16 cellular contexts compared by ENCODE assay signal in the genomic region with DNA sequence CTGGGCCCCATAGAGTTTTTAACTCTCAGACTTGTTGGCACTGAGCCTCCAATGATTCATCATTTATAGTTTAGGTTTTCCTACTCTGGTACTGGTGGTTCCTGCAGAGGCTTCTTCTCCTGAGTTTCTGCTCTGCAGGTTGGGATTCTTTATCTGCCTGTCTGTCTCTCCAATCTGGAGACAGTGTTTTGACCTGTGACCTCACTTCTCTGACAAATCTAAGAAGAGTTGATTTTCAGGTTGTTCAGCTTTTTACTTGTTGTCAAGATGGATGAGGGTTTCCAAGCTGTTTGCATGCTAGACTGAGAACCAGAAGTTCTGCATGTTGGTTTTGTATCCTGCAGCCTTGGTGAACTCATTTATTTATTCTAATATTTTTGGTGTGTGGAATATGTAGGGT.
DNase-seq lines count a peak whose midpoint lies in the region; ATAC-seq and TF ChIP-seq lines count a peak whose summit lies in the region.
"Had no signal": no experiment of that assay in that cellular context is flagged by ENCODE, and none has a peak within 500 bp of the region (broad histone marks: within the 10 kb centered on the region; RNA-seq: fewer than 3 reads in every experiment).

No MANE protein-coding gene starts in this region.

- no peak overlapping the region for H2AFZ ChIP-seq in PC-3 (ENCODE audit: low read length)

- intact Hi-C loops in PC-3 (cut with micrococcal nuclease), result no loop called here
- intact Hi-C loops in left cardiac atrium (cut with DNase I), result no loop called here

- DNase-seq in ELF-1 (ENCODE audit: low read depth, low spot score), result peak; percentile 50
- DNase-seq in PC-3, result peak; percentile 25
- no peak for DNase-seq in thoracic aorta (ENCODE audit: low spot score)
- no peak for DNase-seq in left cardiac atrium
- no peak for DNase-seq in NCI-H1092 treated with DMSO at 0.1 percent for 48 hours (lab: John Stamatoyannopoulos, UW)
- DNase-seq: CD4-positive, alpha-beta T cell; GDM1; NCI-H187 treated with DMSO at 0.1 percent for 48 hours; NCI-H69; OCI-M1; SW 1271 had no signal

- H3K9me3 ChIP-seq in PC-3 (ENCODE audit: low read length) (peaks cover 14% of the 10 kb centered on the region; the same call in 1 of the 2 replicates), thoracic aorta (peaks cover 9% of the 10 kb centered on the region)
- H3K9me3 ChIP-seq: SJSA1 had no signal

- no peaks in the 10 kb centered on the region for H3K4me1 ChIP-seq in PC-3 (ENCODE audit: insufficient read depth, low read length)
- peaks cover 0 to 16% of the 10 kb centered on the region in 2 donors for H3K4me1 ChIP-seq in thoracic aorta (ENCODE audit: control insufficient read depth in 1 of 2, low read depth in 2 of 2)
- H3K4me1 ChIP-seq: SJSA1 had no signal

- no peak overlapping the region for H3K9ac ChIP-seq in PC-3 (ENCODE audit: low read length)

- no peaks in the 10 kb centered on the region for H3F3A ChIP-seq in PC-3 (ENCODE audit: low read length, unreplicated experiment)

- H3K36me3 ChIP-seq in PC-3 (ENCODE audit: low read depth, low read length) (no peaks in the 10 kb centered on the region), thoracic aorta (no peaks in the 10 kb centered on the region)
- H3K36me3 ChIP-seq: SJSA1 had no signal

- POLR2A ChIA-PET in PC-3 (lab: Charles Lee; ENCODE audit: unreplicated experiment), result no interaction called here

- peaks cover 44% of the 10 kb centered on the region for H3K27me3 ChIP-seq in PC-3 (ENCODE audit: low read length)
- no peaks in the 10 kb centered on the region for H3K27me3 ChIP-seq in thoracic aorta (replicated peaks; ENCODE audit: insufficient read depth)
- H3K27me3 ChIP-seq: SJSA1 had no signal

- no peak overlapping the region for H3K4me3 ChIP-seq in PC-3 (ENCODE audit: low read length)
- no peak overlapping the region for H3K4me3 ChIP-seq in thoracic aorta
- H3K4me3 ChIP-seq: GM12878, SJSA1 had no signal

- H4K20me1 ChIP-seq in PC-3 (ENCODE audit: low read length), result no peaks in the 10 kb centered on the region

- CTCF ChIA-PET in PC-3 (lab: Charles Lee), result no interaction called here

- BruUV-seq in PC-3 (replicated peaks; lab: Mats Ljungman, UMichigan), result no TSS peak

- no peaks in the 10 kb centered on the region for H3K9me2 ChIP-seq in PC-3 (replicated peaks; ENCODE audit: low read length)

- no peaks in the 10 kb centered on the region for H3K79me2 ChIP-seq in PC-3 (ENCODE audit: low read length)

- H3K4me2 ChIP-seq in PC-3 (ENCODE audit: low read length), result no peak overlapping the region

- H3K27ac ChIP-seq in PC-3 (ENCODE audit: low read length) (no peak overlapping the region), thoracic aorta (peak overlapping the region; percentile 0 to 48)
- H3K27ac ChIP-seq: SJSA1 had no signal

- ATAC-seq in PC-3 (no peak), esophagus mucosa (peak; percentile 67), thoracic aorta (ENCODE audit: insufficient number of reproducible peaks, low FRiP score, low read depth) (no peak), left cardiac atrium (no peak), GM21717 (IDR thresholded peaks at IDR 0.05; ENCODE audit: unreplicated experiment) (no peak)
- ATAC-seq in activated CD4-positive, CD25-positive, alpha-beta regulatory T cell treated with anti-CD3 and anti-CD28 coated beads, Interleukin-2, amount 50 U/mL, for 24 hours, result no peak
- ATAC-seq: GM12878 had no signal

- TF ChIP-seq CTCF in PC-3 (conservative IDR thresholded peaks at IDR 0.05; ENCODE audit: low read depth, low read length) (no peak), thoracic aorta (IDR thresholded peaks at IDR 0.05) (no peak)

Comparison
In these comparisons a context has a peak if more than half of its experiments do, and no peak if none do; other contexts are left out.
1. DNase-seq: peak in ELF-1 (single experiment) and PC-3 (single experiment); none in thoracic aorta (single experiment), left cardiac atrium (single experiment) and NCI-H1092 treated with DMSO at 0.1 percent for 48 hours (single experiment).